ENCODE assay signal across 8 cellular contexts in genomic region chr5:87020099-87020934, GRCh38.
A peak's percentile ranks its signal among the peaks of the same experiment; 100 is the strongest.
DNase-seq lines count a peak whose midpoint lies in the region; ATAC-seq and TF ChIP-seq lines count a peak whose summit lies in the region.

No MANE protein-coding gene starts in this region.

- no peaks in the 10 kb centered on the region for H3K27me3 ChIP-seq in CD8-positive, alpha-beta memory T cell (ENCODE audit: insufficient read depth, low read length, poor library complexity, severe bottlenecking)

- H3K27ac ChIP-seq in CD8-positive, alpha-beta memory T cell (ENCODE audit: low read depth, low read length), result no peak overlapping the region

- H3K4me3 ChIP-seq in CD8-positive, alpha-beta memory T cell (ENCODE audit: low read length), result no peak overlapping the region
- no peak overlapping the region for H3K4me3 ChIP-seq in epithelial cell of esophagus (ENCODE audit: low read length)

- CTCF ChIA-PET in CD8-positive, alpha-beta memory T cell (lab: Charles Lee), result interaction anchor here (1.1 kb wide), 1 partner anchor 14 kb away, joined by 3 read pairs; no protein-coding TSS in a partner anchor

- peaks cover 0 to 11% (median 1%) of the 10 kb centered on the region in 3 donors for H3K36me3 Mint-ChIP-seq in CD8-positive, alpha-beta memory T cell

- peaks cover 23 to 31% (median 29%) of the 10 kb centered on the region in 3 donors for H3K4me1 Mint-ChIP-seq in CD8-positive, alpha-beta memory T cell

- H3K4me3 Mint-ChIP-seq in CD8-positive, alpha-beta memory T cell, result peak overlapping the region in 6 of 7 donors; percentile 4 to 69 (median 50)

- POLR2A ChIA-PET in CD8-positive, alpha-beta memory T cell (lab: Charles Lee), result no interaction called here

- H3K27ac Mint-ChIP-seq in CD8-positive, alpha-beta memory T cell, result peak overlapping the region in 7 of 8 donors; percentile 8 to 67 (median 37)

- H3K9me3 Mint-ChIP-seq in CD8-positive, alpha-beta memory T cell, result peaks cover 0 to 2% (median 0%) of the 10 kb centered on the region in 5 donors

- peak; percentile 89 for ATAC-seq in GM19351 (IDR thresholded peaks at IDR 0.05; ENCODE audit: unreplicated experiment)
- peak; percentile 90 for ATAC-seq in HG03175 (IDR thresholded peaks at IDR 0.05; ENCODE audit: unreplicated experiment)
- peak; percentile 92 for ATAC-seq in SK-N-SH treated with all-trans-retinoic acid at 6 μM for 48 hours

- no peaks in the 10 kb centered on the region for H3K9me3 ChIP-seq in CD8-positive, alpha-beta memory T cell (ENCODE audit: low read length)

- peaks cover 15% of the 10 kb centered on the region for H3K4me1 ChIP-seq in CD8-positive, alpha-beta memory T cell (ENCODE audit: insufficient read depth, low read length)

- no peaks in the 10 kb centered on the region for H3K36me3 ChIP-seq in CD8-positive, alpha-beta memory T cell (ENCODE audit: insufficient read depth, low read length)

- H3K27me3 Mint-ChIP-seq in CD8-positive, alpha-beta memory T cell, result no peaks in the 10 kb centered on the region

- DNase-seq in CD8-positive, alpha-beta memory T cell, result peak in 3 of 5 donors; percentile 4 to 10 (median 5)
- peak; percentile 38 for DNase-seq in epithelial cell of esophagus (ENCODE audit: low read depth)
- DNase-seq in occipital lobe (lab: John Stamatoyannopoulos, UW), result peak; percentile 42
- no peak for DNase-seq in HUDEP-2 (lab: John Stamatoyannopoulos, UW; ENCODE audit: unreplicated experiment in 76 of 76)
- DNase-seq in NCI-H1694 treated with DMSO at 0.1 percent for 48 hours (lab: John Stamatoyannopoulos, UW), result no peak

- TF ChIP-seq CTCF in epithelial cell of esophagus (IDR thresholded peaks at IDR 0.05; ENCODE audit: insufficient read depth, low read depth, low read length, missing control alignments), result no peak

TF ChIP-seq in SK-N-SH treated with all-trans-retinoic acid at 6 μM for 48 hours, 23 proteins besides CTCF, POLR2A, EP300 and RAD21:
- TF ChIP-seq ZFP30 (CRISPR knock-in tag; IDR thresholded peaks at IDR 0.05), result no peak
- TF ChIP-seq CSRNP3 (CRISPR knock-in tag; IDR thresholded peaks at IDR 0.05), result no peak
- TF ChIP-seq BACH2 (CRISPR knock-in tag; IDR thresholded peaks at IDR 0.05; ENCODE audit: borderline replicate concordance), result no peak
- TF ChIP-seq CREB5 (CRISPR knock-in tag; IDR thresholded peaks at IDR 0.05; ENCODE audit: low read depth), result no peak
- TF ChIP-seq ISL1 (CRISPR knock-in tag; IDR thresholded peaks at IDR 0.05), result no peak
- TF ChIP-seq PPARA (CRISPR knock-in tag; IDR thresholded peaks at IDR 0.05; ENCODE audit: borderline replicate concordance), result no peak
- TF ChIP-seq ZFP3 (CRISPR knock-in tag; IDR thresholded peaks at IDR 0.05), result no peak
- TF ChIP-seq TCF4 (CRISPR knock-in tag; IDR thresholded peaks at IDR 0.05; ENCODE audit: borderline replicate concordance), result no peak
- no peak for TF ChIP-seq RARB (CRISPR knock-in tag; IDR thresholded peaks at IDR 0.05)
- no peak for TF ChIP-seq ZNF565 (CRISPR knock-in tag; conservative IDR thresholded peaks at IDR 0.05; ENCODE audit: low read depth)
- TF ChIP-seq ESRRG (CRISPR knock-in tag; IDR thresholded peaks at IDR 0.05), result no peak

Comparison
In these comparisons a context has a peak if more than half of its experiments do, and no peak if none do; other contexts are left out.
1. DNase-seq: peak in CD8-positive, alpha-beta memory T cell (3 of 5), epithelial cell of esophagus (single experiment) and occipital lobe (single experiment); none in HUDEP-2 (0 of 76) and NCI-H1694 treated with DMSO at 0.1 percent for 48 hours (single experiment).
2. Peak in every context shown above with its lines, with median percentiles within 50 percentile points of each other: ATAC-seq.